ENCODE assay signal across 1 cellular context in the genomic region with DNA sequence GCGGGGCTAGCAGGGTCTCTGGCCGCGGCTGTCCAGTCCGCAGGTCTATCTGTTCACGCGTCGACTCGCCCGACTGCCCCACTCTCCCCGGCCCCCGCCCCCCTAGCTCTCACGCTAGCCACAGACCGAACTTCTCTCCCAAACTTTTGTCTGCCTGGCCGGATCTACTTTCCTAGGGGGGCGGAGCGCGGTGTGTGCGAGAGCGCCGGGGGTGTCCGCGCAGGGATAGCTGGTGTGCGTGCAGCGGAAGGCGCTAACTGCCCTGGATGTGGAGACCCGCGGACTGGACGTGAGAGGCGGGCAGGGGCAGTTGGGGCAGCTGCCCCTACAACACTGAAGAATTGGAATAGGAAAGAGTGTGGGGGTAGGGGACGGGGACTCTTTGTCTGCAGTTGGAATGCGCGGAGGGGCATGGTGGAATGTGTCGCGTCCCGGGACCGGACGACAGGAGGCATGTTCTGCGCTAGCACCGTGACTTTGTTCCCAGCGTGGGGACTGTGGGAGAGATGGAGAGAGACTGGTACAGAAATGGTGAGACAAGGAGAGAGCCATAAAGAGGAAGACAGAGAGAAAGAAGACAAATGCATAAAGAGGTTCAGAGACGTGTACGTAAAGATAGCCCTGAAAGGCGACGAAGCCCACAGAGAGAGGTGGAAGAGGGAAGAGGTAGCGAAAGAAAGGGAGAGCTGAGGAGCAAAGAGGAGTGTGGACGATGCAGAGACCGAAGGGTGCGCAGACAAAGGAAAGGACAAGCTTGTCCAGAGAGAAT.
TF ChIP-seq lines count a peak whose summit lies in the region.

A gene (minus strand): TSS at position 75 of the 769 bp plus-strand sequence. CDS start 285 bp downstream, outside the sequence.

TF ChIP-seq in HepG2, 621 proteins besides CTCF, POLR2A, EP300 and RAD21 (continued from another document and continues in another):
- TF ChIP-seq, protein P1, sequence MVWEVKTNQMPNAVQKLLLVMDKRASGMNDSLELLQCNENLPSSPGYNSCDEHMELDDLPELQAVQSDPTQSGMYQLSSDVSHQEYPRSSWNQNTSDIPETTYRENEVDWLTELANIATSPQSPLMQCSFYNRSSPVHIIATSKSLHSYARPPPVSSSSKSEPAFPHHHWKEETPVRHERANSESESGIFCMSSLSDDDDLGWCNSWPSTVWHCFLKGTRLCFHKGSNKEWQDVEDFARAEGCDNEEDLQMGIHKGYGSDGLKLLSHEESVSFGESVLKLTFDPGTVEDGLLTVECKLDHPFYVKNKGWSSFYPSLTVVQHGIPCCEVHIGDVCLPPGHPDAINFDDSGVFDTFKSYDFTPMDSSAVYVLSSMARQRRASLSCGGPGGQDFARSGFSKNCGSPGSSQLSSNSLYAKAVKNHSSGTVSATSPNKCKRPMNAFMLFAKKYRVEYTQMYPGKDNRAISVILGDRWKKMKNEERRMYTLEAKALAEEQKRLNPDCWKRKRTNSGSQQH (CRISPR knock-in tag; IDR thresholded peaks at IDR 0.05; ENCODE audit: low read depth): peak; percentile 97; the same call in 1 of the 2 replicates
- TF ChIP-seq, protein P2, sequence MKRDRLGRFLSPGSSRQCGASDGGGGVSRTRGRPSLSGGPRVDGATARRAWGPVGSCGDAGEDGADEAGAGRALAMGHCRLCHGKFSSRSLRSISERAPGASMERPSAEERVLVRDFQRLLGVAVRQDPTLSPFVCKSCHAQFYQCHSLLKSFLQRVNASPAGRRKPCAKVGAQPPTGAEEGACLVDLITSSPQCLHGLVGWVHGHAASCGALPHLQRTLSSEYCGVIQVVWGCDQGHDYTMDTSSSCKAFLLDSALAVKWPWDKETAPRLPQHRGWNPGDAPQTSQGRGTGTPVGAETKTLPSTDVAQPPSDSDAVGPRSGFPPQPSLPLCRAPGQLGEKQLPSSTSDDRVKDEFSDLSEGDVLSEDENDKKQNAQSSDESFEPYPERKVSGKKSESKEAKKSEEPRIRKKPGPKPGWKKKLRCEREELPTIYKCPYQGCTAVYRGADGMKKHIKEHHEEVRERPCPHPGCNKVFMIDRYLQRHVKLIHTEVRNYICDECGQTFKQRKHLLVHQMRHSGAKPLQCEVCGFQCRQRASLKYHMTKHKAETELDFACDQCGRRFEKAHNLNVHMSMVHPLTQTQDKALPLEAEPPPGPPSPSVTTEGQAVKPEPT (CRISPR knock-in tag; IDR thresholded peaks at IDR 0.05; ENCODE audit: low read depth): peak; percentile 93
- TF ChIP-seq, protein P3, sequence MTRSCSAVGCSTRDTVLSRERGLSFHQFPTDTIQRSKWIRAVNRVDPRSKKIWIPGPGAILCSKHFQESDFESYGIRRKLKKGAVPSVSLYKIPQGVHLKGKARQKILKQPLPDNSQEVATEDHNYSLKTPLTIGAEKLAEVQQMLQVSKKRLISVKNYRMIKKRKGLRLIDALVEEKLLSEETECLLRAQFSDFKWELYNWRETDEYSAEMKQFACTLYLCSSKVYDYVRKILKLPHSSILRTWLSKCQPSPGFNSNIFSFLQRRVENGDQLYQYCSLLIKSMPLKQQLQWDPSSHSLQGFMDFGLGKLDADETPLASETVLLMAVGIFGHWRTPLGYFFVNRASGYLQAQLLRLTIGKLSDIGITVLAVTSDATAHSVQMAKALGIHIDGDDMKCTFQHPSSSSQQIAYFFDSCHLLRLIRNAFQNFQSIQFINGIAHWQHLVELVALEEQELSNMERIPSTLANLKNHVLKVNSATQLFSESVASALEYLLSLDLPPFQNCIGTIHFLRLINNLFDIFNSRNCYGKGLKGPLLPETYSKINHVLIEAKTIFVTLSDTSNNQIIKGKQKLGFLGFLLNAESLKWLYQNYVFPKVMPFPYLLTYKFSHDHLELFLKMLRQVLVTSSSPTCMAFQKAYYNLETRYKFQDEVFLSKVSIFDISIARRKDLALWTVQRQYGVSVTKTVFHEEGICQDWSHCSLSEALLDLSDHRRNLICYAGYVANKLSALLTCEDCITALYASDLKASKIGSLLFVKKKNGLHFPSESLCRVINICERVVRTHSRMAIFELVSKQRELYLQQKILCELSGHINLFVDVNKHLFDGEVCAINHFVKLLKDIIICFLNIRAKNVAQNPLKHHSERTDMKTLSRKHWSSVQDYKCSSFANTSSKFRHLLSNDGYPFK (CRISPR knock-in tag; IDR thresholded peaks at IDR 0.05; ENCODE audit: borderline replicate concordance): peak; percentile 95
- TF ChIP-seq NR3C1 (CRISPR knock-in tag; IDR thresholded peaks at IDR 0.05) (0 out of 2 replicates have a peak, but pooled peaks have one; percentile 47), ZSCAN25 (CRISPR knock-in tag; IDR thresholded peaks at IDR 0.05) (peak; percentile 92), ZBTB1 (CRISPR knock-in tag; IDR thresholded peaks at IDR 0.05; ENCODE audit: borderline replicate concordance) (peak; percentile 29; the same call in 1 of the 2 replicates), IKZF1 (IDR thresholded peaks at IDR 0.05) (no peak), ZNF615 (CRISPR knock-in tag; IDR thresholded peaks at IDR 0.05; ENCODE audit: borderline replicate concordance) (no peak), ZNF746 (CRISPR knock-in tag; IDR thresholded peaks at IDR 0.05) (no peak), TCF7 (IDR thresholded peaks at IDR 0.05; ENCODE audit: low read depth) (no peak), MZF1 (CRISPR knock-in tag; IDR thresholded peaks at IDR 0.05; ENCODE audit: borderline replicate concordance) (peak; percentile 99), SIN3A (IDR thresholded peaks at IDR 0.05; ENCODE audit: borderline replicate concordance, low read depth, low read length) (no peak), EHMT2 (IDR thresholded peaks at IDR 0.05; ENCODE audit: borderline replicate concordance, low read depth, low read length) (no peak), GPN1 (CRISPR knock-in tag; IDR thresholded peaks at IDR 0.05; ENCODE audit: borderline replicate concordance) (no peak; the same call in 1 of the 2 replicates), POLR2G (IDR thresholded peaks at IDR 0.05; ENCODE audit: low read depth, low read length) (peak; percentile 93), MEF2D (CRISPR knock-in tag; IDR thresholded peaks at IDR 0.05) (peak; percentile 97), HHEX (CRISPR knock-in tag; IDR thresholded peaks at IDR 0.05) (peak; percentile 44; the same call in 1 of the 2 replicates), SP1 (IDR thresholded peaks at IDR 0.05) (0 out of 2 replicates have a peak, but pooled peaks have one; percentile 75), SP1 (CRISPR knock-in tag; IDR thresholded peaks at IDR 0.05) (peak; percentile 97), ZSCAN21 (CRISPR knock-in tag; IDR thresholded peaks at IDR 0.05; ENCODE audit: borderline replicate concordance) (no peak), THAP11 (CRISPR knock-in tag; IDR thresholded peaks at IDR 0.05) (peak; percentile 90), EZH2 (conservative IDR thresholded peaks at IDR 0.05; ENCODE audit: low read depth, low read length) (no peak), RXRA (CRISPR knock-in tag; IDR thresholded peaks at IDR 0.05) (peak; percentile 91), NFE2 (CRISPR knock-in tag; IDR thresholded peaks at IDR 0.05) (no peak), ZNF33A (CRISPR knock-in tag; IDR thresholded peaks at IDR 0.05; ENCODE audit: borderline replicate concordance) (no peak), ZNF205 (CRISPR knock-in tag; IDR thresholded peaks at IDR 0.05) (peak; percentile 97), HNRNPK (IDR thresholded peaks at IDR 0.05; ENCODE audit: low read depth, low read length, poor library complexity, severe bottlenecking) (no peak), HDAC6 (IDR thresholded peaks at IDR 0.05; ENCODE audit: low read depth, low read length) (no peak), ZNF501 (CRISPR knock-in tag; IDR thresholded peaks at IDR 0.05) (no peak), HMG20B (CRISPR knock-in tag; conservative IDR thresholded peaks at IDR 0.05) (peak; percentile 95), MIXL1 (CRISPR knock-in tag; IDR thresholded peaks at IDR 0.05) (peak; percentile 95), BORCS8-MEF2B (CRISPR knock-in tag; IDR thresholded peaks at IDR 0.05) (no peak)
- TF ChIP-seq, protein P4, sequence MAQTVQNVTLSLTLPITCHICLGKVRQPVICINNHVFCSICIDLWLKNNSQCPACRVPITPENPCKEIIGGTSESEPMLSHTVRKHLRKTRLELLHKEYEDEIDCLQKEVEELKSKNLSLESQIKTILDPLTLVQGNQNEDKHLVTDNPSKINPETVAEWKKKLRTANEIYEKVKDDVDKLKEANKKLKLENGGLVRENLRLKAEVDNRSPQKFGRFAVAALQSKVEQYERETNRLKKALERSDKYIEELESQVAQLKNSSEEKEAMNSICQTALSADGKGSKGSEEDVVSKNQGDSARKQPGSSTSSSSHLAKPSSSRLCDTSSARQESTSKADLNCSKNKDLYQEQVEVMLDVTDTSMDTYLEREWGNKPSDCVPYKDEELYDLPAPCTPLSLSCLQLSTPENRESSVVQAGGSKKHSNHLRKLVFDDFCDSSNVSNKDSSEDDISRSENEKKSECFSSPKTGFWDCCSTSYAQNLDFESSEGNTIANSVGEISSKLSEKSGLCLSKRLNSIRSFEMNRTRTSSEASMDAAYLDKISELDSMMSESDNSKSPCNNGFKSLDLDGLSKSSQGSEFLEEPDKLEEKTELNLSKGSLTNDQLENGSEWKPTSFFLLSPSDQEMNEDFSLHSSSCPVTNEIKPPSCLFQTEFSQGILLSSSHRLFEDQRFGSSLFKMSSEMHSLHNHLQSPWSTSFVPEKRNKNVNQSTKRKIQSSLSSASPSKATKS (CRISPR knock-in tag; IDR thresholded peaks at IDR 0.05): no peak
- TF ChIP-seq, protein P5, sequence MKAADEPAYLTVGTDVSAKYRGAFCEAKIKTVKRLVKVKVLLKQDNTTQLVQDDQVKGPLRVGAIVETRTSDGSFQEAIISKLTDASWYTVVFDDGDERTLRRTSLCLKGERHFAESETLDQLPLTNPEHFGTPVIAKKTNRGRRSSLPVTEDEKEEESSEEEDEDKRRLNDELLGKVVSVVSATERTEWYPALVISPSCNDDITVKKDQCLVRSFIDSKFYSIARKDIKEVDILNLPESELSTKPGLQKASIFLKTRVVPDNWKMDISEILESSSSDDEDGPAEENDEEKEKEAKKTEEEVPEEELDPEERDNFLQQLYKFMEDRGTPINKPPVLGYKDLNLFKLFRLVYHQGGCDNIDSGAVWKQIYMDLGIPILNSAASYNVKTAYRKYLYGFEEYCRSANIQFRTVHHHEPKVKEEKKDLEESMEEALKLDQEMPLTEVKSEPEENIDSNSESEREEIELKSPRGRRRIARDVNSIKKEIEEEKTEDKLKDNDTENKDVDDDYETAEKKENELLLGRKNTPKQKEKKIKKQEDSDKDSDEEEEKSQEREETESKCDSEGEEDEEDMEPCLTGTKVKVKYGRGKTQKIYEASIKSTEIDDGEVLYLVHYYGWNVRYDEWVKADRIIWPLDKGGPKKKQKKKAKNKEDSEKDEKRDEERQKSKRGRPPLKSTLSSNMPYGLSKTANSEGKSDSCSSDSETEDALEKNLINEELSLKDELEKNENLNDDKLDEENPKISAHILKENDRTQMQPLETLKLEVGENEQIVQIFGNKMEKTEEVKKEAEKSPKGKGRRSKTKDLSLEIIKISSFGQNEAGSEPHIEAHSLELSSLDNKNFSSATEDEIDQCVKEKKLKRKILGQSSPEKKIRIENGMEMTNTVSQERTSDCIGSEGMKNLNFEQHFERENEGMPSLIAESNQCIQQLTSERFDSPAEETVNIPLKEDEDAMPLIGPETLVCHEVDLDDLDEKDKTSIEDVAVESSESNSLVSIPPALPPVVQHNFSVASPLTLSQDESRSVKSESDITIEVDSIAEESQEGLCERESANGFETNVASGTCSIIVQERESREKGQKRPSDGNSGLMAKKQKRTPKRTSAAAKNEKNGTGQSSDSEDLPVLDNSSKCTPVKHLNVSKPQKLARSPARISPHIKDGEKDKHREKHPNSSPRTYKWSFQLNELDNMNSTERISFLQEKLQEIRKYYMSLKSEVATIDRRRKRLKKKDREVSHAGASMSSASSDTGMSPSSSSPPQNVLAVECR (CRISPR knock-in tag; IDR thresholded peaks at IDR 0.05; ENCODE audit: borderline replicate concordance): no peak
- TF ChIP-seq, protein P6, sequence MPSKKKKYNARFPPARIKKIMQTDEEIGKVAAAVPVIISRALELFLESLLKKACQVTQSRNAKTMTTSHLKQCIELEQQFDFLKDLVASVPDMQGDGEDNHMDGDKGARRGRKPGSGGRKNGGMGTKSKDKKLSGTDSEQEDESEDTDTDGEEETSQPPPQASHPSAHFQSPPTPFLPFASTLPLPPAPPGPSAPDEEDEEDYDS (CRISPR knock-in tag; IDR thresholded peaks at IDR 0.05): peak; percentile 96
- TF ChIP-seq, protein P7, sequence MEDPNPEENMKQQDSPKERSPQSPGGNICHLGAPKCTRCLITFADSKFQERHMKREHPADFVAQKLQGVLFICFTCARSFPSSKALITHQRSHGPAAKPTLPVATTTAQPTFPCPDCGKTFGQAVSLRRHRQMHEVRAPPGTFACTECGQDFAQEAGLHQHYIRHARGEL (CRISPR knock-in tag; IDR thresholded peaks at IDR 0.05): no peak
- TF ChIP-seq, protein P8, sequence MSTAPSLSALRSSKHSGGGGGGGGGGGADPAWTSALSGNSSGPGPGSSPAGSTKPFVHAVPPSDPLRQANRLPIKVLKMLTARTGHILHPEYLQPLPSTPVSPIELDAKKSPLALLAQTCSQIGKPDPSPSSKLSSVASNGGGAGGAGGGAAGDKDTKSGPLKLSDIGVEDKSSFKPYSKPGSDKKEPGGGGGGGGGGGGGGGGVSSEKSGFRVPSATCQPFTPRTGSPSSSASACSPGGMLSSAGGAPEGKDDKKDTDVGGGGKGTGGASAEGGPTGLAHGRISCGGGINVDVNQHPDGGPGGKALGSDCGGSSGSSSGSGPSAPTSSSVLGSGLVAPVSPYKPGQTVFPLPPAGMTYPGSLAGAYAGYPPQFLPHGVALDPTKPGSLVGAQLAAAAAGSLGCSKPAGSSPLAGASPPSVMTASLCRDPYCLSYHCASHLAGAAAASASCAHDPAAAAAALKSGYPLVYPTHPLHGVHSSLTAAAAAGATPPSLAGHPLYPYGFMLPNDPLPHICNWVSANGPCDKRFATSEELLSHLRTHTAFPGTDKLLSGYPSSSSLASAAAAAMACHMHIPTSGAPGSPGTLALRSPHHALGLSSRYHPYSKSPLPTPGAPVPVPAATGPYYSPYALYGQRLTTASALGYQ (CRISPR knock-in tag; IDR thresholded peaks at IDR 0.05): no peak
- TF ChIP-seq, protein P9, sequence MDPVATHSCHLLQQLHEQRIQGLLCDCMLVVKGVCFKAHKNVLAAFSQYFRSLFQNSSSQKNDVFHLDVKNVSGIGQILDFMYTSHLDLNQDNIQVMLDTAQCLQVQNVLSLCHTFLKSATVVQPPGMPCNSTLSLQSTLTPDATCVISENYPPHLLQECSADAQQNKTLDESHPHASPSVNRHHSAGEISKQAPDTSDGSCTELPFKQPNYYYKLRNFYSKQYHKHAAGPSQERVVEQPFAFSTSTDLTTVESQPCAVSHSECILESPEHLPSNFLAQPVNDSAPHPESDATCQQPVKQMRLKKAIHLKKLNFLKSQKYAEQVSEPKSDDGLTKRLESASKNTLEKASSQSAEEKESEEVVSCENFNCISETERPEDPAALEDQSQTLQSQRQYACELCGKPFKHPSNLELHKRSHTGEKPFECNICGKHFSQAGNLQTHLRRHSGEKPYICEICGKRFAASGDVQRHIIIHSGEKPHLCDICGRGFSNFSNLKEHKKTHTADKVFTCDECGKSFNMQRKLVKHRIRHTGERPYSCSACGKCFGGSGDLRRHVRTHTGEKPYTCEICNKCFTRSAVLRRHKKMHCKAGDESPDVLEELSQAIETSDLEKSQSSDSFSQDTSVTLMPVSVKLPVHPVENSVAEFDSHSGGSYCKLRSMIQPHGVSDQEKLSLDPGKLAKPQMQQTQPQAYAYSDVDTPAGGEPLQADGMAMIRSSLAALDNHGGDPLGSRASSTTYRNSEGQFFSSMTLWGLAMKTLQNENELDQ (CRISPR knock-in tag; IDR thresholded peaks at IDR 0.05; ENCODE audit: borderline replicate concordance): no peak
